ENCODE assay signal across 1 cellular context in the genomic region with DNA sequence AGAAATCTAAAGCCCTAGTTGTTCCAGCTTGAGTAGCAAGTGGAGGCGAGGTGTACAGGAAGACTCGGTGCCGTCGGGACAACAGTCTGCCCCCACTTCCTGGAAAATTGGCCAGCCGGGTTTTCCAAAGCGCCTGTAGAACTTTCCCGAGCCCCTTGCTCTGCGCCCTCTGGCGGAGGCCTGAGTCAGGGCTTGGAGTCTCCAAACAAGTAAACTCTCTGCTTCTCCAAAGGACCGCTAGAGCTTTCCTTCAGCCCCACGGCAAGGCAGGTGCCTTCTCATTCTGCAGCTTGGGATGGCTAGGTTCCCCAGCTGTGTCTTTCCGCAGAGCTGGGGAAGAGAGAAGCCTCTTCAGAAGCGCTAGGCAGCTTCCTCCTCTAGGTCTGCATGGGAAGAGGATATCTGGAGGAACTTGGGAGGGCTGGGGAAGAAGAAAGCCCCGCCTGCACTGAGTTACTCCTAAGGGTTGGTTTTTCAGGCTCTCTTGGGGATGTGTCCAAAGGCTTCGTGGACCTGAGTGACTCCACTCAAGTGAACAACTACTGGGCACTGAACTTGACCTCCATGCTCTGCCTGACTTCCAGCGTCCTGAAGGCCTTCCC.
TF ChIP-seq lines count a peak whose summit lies in the region.

No MANE protein-coding gene starts in this region.

TF ChIP-seq in HepG2, 621 proteins besides CTCF, POLR2A, EP300 and RAD21 (continued from another document and continues in another):
- TF ChIP-seq BCL6 (CRISPR knock-in tag; IDR thresholded peaks at IDR 0.05) (no peak; the same call in 1 of the 2 replicates), ZNF263 (CRISPR knock-in tag; IDR thresholded peaks at IDR 0.05) (no peak), SMC3 (IDR thresholded peaks at IDR 0.05; ENCODE audit: low read length) (peak; percentile 69), ZNF17 (CRISPR knock-in tag; IDR thresholded peaks at IDR 0.05) (no peak), KLF6 (CRISPR knock-in tag; IDR thresholded peaks at IDR 0.05) (no peak), MED13 (CRISPR knock-in tag; IDR thresholded peaks at IDR 0.05) (no peak), ARHGAP35 (CRISPR knock-in tag; IDR thresholded peaks at IDR 0.05; ENCODE audit: borderline replicate concordance) (no peak), MXD4 (CRISPR knock-in tag; IDR thresholded peaks at IDR 0.05) (no peak), ZBTB20 (CRISPR knock-in tag; IDR thresholded peaks at IDR 0.05; ENCODE audit: borderline replicate concordance, low read depth) (peak; percentile 38; the same call in 1 of the 2 replicates), HES4 (CRISPR knock-in tag; IDR thresholded peaks at IDR 0.05; ENCODE audit: borderline replicate concordance) (peak; percentile 11; the same call in 1 of the 2 replicates), THAP11 (CRISPR knock-in tag; IDR thresholded peaks at IDR 0.05) (no peak; the same call in 1 of the 2 replicates), NFYB (CRISPR knock-in tag; IDR thresholded peaks at IDR 0.05) (no peak), ZNF354B (CRISPR knock-in tag; IDR thresholded peaks at IDR 0.05) (no peak), U2AF2 (IDR thresholded peaks at IDR 0.05; ENCODE audit: low read depth, low read length) (no peak), ZNF83 (CRISPR knock-in tag; IDR thresholded peaks at IDR 0.05; ENCODE audit: borderline replicate concordance) (no peak), SAP130 (CRISPR knock-in tag; IDR thresholded peaks at IDR 0.05; ENCODE audit: low read depth) (peak; percentile 67; the same call in 1 of the 2 replicates), ZNF264 (CRISPR knock-in tag; IDR thresholded peaks at IDR 0.05) (no peak), BRD4 (CRISPR knock-in tag; IDR thresholded peaks at IDR 0.05) (no peak), TP53 (CRISPR knock-in tag; conservative IDR thresholded peaks at IDR 0.05) (no peak), ZKSCAN8 (CRISPR knock-in tag; IDR thresholded peaks at IDR 0.05; ENCODE audit: borderline replicate concordance) (no peak), NR3C1 (CRISPR knock-in tag; IDR thresholded peaks at IDR 0.05) (no peak), NFYC (CRISPR knock-in tag; IDR thresholded peaks at IDR 0.05) (no peak), GPN1 (CRISPR knock-in tag; IDR thresholded peaks at IDR 0.05; ENCODE audit: borderline replicate concordance) (no peak), ZFY (CRISPR knock-in tag; IDR thresholded peaks at IDR 0.05) (no peak), RAD51 (IDR thresholded peaks at IDR 0.05; ENCODE audit: borderline replicate concordance) (no peak), CBX2 (IDR thresholded peaks at IDR 0.05; ENCODE audit: low read depth, low read length) (no peak), CBX2 (CRISPR knock-in tag; IDR thresholded peaks at IDR 0.05; ENCODE audit: low read depth) (no peak; the same call in 1 of the 2 replicates), ZNF136 (CRISPR knock-in tag; IDR thresholded peaks at IDR 0.05; ENCODE audit: low read depth) (0 out of 2 replicates have a peak, but pooled peaks have one; percentile 16)
- TF ChIP-seq, protein P1, sequence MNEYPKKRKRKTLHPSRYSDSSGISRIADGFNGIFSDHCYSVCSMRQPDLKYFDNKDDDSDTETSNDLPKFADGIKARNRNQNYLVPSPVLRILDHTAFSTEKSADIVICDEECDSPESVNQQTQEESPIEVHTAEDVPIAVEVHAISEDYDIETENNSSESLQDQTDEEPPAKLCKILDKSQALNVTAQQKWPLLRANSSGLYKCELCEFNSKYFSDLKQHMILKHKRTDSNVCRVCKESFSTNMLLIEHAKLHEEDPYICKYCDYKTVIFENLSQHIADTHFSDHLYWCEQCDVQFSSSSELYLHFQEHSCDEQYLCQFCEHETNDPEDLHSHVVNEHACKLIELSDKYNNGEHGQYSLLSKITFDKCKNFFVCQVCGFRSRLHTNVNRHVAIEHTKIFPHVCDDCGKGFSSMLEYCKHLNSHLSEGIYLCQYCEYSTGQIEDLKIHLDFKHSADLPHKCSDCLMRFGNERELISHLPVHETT (CRISPR knock-in tag; conservative IDR thresholded peaks at IDR 0.05), result no peak
- TF ChIP-seq, protein P2, sequence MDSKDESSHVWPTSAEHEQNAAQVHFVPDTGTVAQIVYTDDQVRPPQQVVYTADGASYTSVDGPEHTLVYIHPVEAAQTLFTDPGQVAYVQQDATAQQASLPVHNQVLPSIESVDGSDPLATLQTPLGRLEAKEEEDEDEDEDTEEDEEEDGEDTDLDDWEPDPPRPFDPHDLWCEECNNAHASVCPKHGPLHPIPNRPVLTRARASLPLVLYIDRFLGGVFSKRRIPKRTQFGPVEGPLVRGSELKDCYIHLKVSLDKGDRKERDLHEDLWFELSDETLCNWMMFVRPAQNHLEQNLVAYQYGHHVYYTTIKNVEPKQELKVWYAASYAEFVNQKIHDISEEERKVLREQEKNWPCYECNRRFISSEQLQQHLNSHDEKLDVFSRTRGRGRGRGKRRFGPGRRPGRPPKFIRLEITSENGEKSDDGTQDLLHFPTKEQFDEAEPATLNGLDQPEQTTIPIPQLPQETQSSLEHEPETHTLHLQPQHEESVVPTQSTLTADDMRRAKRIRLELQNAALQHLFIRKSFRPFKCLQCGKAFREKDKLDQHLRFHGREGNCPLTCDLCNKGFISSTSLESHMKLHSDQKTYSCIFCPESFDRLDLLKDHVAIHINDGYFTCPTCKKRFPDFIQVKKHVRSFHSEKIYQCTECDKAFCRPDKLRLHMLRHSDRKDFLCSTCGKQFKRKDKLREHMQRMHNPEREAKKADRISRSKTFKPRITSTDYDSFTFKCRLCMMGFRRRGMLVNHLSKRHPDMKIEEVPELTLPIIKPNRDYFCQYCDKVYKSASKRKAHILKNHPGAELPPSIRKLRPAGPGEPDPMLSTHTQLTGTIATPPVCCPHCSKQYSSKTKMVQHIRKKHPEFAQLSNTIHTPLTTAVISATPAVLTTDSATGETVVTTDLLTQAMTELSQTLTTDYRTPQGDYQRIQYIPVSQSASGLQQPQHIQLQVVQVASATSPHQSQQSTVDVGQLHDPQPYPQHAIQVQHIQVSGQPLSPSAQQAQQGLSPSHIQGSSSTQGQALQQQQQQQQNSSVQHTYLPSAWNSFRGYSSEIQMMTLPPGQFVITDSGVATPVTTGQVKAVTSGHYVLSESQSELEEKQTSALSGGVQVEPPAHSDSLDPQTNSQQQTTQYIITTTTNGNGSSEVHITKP (CRISPR knock-in tag; IDR thresholded peaks at IDR 0.05; ENCODE audit: low read depth), result peak; percentile 38; the same call in 1 of the 2 replicates
- TF ChIP-seq, protein P3, sequence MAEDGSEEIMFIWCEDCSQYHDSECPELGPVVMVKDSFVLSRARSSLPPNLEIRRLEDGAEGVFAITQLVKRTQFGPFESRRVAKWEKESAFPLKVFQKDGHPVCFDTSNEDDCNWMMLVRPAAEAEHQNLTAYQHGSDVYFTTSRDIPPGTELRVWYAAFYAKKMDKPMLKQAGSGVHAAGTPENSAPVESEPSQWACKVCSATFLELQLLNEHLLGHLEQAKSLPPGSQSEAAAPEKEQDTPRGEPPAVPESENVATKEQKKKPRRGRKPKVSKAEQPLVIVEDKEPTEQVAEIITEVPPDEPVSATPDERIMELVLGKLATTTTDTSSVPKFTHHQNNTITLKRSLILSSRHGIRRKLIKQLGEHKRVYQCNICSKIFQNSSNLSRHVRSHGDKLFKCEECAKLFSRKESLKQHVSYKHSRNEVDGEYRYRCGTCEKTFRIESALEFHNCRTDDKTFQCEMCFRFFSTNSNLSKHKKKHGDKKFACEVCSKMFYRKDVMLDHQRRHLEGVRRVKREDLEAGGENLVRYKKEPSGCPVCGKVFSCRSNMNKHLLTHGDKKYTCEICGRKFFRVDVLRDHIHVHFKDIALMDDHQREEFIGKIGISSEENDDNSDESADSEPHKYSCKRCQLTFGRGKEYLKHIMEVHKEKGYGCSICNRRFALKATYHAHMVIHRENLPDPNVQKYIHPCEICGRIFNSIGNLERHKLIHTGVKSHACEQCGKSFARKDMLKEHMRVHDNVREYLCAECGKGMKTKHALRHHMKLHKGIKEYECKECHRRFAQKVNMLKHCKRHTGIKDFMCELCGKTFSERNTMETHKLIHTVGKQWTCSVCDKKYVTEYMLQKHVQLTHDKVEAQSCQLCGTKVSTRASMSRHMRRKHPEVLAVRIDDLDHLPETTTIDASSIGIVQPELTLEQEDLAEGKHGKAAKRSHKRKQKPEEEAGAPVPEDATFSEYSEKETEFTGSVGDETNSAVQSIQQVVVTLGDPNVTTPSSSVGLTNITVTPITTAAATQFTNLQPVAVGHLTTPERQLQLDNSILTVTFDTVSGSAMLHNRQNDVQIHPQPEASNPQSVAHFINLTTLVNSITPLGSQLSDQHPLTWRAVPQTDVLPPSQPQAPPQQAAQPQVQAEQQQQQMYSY (CRISPR knock-in tag; IDR thresholded peaks at IDR 0.05), result peak; percentile 99
- TF ChIP-seq, protein P4, sequence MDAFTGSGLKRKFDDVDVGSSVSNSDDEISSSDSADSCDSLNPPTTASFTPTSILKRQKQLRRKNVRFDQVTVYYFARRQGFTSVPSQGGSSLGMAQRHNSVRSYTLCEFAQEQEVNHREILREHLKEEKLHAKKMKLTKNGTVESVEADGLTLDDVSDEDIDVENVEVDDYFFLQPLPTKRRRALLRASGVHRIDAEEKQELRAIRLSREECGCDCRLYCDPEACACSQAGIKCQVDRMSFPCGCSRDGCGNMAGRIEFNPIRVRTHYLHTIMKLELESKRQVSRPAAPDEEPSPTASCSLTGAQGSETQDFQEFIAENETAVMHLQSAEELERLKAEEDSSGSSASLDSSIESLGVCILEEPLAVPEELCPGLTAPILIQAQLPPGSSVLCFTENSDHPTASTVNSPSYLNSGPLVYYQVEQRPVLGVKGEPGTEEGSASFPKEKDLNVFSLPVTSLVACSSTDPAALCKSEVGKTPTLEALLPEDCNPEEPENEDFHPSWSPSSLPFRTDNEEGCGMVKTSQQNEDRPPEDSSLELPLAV (CRISPR knock-in tag; conservative IDR thresholded peaks at IDR 0.05; ENCODE audit: low read depth), result no peak
- TF ChIP-seq, protein P5, sequence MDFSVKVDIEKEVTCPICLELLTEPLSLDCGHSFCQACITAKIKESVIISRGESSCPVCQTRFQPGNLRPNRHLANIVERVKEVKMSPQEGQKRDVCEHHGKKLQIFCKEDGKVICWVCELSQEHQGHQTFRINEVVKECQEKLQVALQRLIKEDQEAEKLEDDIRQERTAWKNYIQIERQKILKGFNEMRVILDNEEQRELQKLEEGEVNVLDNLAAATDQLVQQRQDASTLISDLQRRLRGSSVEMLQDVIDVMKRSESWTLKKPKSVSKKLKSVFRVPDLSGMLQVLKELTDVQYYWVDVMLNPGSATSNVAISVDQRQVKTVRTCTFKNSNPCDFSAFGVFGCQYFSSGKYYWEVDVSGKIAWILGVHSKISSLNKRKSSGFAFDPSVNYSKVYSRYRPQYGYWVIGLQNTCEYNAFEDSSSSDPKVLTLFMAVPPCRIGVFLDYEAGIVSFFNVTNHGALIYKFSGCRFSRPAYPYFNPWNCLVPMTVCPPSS (IDR thresholded peaks at IDR 0.05), result no peak
- TF ChIP-seq, protein P6, sequence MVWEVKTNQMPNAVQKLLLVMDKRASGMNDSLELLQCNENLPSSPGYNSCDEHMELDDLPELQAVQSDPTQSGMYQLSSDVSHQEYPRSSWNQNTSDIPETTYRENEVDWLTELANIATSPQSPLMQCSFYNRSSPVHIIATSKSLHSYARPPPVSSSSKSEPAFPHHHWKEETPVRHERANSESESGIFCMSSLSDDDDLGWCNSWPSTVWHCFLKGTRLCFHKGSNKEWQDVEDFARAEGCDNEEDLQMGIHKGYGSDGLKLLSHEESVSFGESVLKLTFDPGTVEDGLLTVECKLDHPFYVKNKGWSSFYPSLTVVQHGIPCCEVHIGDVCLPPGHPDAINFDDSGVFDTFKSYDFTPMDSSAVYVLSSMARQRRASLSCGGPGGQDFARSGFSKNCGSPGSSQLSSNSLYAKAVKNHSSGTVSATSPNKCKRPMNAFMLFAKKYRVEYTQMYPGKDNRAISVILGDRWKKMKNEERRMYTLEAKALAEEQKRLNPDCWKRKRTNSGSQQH (CRISPR knock-in tag; IDR thresholded peaks at IDR 0.05; ENCODE audit: low read depth), result no peak; the same call in 1 of the 2 replicates
- TF ChIP-seq, protein P7, sequence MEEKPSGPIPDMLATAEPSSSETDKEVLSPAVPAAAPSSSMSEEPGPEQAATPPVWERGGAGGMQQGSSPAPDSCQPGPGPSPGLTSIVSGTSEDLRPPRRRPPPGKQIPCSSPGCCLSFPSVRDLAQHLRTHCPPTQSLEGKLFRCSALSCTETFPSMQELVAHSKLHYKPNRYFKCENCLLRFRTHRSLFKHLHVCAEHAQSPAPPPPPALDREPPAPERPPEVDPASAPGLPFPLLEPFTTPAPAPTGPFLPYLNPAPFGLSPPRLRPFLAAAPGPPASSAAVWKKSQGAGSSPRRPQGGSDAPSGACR (CRISPR knock-in tag; IDR thresholded peaks at IDR 0.05), result 0 out of 2 replicates have a peak, but pooled peaks have one; percentile 17
- TF ChIP-seq, protein P8, sequence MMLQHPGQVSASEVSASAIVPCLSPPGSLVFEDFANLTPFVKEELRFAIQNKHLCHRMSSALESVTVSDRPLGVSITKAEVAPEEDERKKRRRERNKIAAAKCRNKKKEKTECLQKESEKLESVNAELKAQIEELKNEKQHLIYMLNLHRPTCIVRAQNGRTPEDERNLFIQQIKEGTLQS (CRISPR knock-in tag; IDR thresholded peaks at IDR 0.05), result no peak
- TF ChIP-seq, protein P9, sequence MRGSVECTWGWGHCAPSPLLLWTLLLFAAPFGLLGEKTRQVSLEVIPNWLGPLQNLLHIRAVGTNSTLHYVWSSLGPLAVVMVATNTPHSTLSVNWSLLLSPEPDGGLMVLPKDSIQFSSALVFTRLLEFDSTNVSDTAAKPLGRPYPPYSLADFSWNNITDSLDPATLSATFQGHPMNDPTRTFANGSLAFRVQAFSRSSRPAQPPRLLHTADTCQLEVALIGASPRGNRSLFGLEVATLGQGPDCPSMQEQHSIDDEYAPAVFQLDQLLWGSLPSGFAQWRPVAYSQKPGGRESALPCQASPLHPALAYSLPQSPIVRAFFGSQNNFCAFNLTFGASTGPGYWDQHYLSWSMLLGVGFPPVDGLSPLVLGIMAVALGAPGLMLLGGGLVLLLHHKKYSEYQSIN (CRISPR knock-in tag; IDR thresholded peaks at IDR 0.05; ENCODE audit: borderline replicate concordance), result no peak
- TF ChIP-seq, protein P10, sequence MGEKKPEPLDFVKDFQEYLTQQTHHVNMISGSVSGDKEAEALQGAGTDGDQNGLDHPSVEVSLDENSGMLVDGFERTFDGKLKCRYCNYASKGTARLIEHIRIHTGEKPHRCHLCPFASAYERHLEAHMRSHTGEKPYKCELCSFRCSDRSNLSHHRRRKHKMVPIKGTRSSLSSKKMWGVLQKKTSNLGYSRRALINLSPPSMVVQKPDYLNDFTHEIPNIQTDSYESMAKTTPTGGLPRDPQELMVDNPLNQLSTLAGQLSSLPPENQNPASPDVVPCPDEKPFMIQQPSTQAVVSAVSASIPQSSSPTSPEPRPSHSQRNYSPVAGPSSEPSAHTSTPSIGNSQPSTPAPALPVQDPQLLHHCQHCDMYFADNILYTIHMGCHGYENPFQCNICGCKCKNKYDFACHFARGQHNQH (CRISPR knock-in tag; IDR thresholded peaks at IDR 0.05), result peak; percentile 64
- TF ChIP-seq, protein P11, sequence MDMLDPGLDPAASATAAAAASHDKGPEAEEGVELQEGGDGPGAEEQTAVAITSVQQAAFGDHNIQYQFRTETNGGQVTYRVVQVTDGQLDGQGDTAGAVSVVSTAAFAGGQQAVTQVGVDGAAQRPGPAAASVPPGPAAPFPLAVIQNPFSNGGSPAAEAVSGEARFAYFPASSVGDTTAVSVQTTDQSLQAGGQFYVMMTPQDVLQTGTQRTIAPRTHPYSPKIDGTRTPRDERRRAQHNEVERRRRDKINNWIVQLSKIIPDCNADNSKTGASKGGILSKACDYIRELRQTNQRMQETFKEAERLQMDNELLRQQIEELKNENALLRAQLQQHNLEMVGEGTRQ (IDR thresholded peaks at IDR 0.05; ENCODE audit: low read depth, low read length), result no peak
- TF ChIP-seq, protein P11 (CRISPR knock-in tag; IDR thresholded peaks at IDR 0.05; ENCODE audit: borderline replicate concordance), result no peak
